Comparison of ENCODE assay signal across 17 cellular contexts in genomic region chr3:192947421-192947820, GRCh38. TPM values are rescaled to one million over a fixed set of nuclear protein-coding genes. Genes with fewer than 3 reads are reported as not detected.
DNase-seq lines count a peak whose midpoint lies in the region; ATAC-seq and TF ChIP-seq lines count a peak whose summit lies in the region.
"Had no signal": no experiment of that assay in that cellular context is flagged by ENCODE, and none has a peak within 500 bp of the region (broad histone marks: within the 10 kb centered on the region; RNA-seq: fewer than 3 reads in every experiment).

No MANE protein-coding gene starts in this region.

- CTCF ChIA-PET in IMR-90 (lab: Yijun Ruan, JAX) = no interaction called here

- POLR2A ChIA-PET in IMR-90 (lab: Charles Lee; ENCODE audit: unreplicated experiment) = interaction anchor here (0.6 kb wide), 1 partner anchor 11 kb away, joined by 3 read pairs; no protein-coding TSS in a partner anchor

- no peak for TF ChIP-seq RAD21 in IMR-90 (IDR thresholded peaks at IDR 0.05; ENCODE audit: low read length)

- dilution Hi-C loops in IMR-90 (cut with HindIII; ENCODE audit: low sequenced_read_pairs, unreplicated experiment) = no loop called here

- H3K4me1 ChIP-seq in IMR-90 (ENCODE audit: control insufficient read depth, insufficient read depth, low read length) = no peaks in the 10 kb centered on the region
- H3K4me1 ChIP-seq: A549, Caco-2 had no signal

- in situ Hi-C loops in IMR-90 (cut with MboI; ENCODE audit: low sequenced_read_pairs) (no loop called here), brain microvascular endothelial cell (cut with HindIII; ENCODE audit: low pct_ligation_motif_present, low sequenced_read_pairs) (no loop called here)

- peaks cover 4% of the 10 kb centered on the region; the same call in 1 of the 2 replicates for H3K9me1 ChIP-seq in IMR-90 (ENCODE audit: insufficient read depth, low read length)

- no peak for TF ChIP-seq POLR2A in IMR-90 (IDR thresholded peaks at IDR 0.05; ENCODE audit: low read depth, low read length)

- no peak overlapping the region for H2BK120ac ChIP-seq in IMR-90 (ENCODE audit: low read depth, low read length)

- no peaks in the 10 kb centered on the region for H4K20me1 ChIP-seq in IMR-90 (ENCODE audit: insufficient read depth, low read length)

- H2AK9ac ChIP-seq in IMR-90 (replicated peaks; ENCODE audit: low read depth, low read length, poor library complexity) = no peak overlapping the region

- no peak overlapping the region for H3K9ac ChIP-seq in IMR-90 (ENCODE audit: low read depth, low read length)

- H3K79me1 ChIP-seq in IMR-90 (ENCODE audit: low read depth in 1 of 2, low read length in 2 of 2) = no peaks in the 10 kb centered on the region

- H2BK20ac ChIP-seq in IMR-90 (ENCODE audit: low read depth, low read length) = no peak overlapping the region

- no peak overlapping the region for H4K8ac ChIP-seq in IMR-90 (ENCODE audit: low read depth in 2 of 2, low read length in 2 of 2)

- intact Hi-C loops in IMR-90 (cut with micrococcal nuclease) = no loop called here

- H2AK5ac ChIP-seq in IMR-90 (ENCODE audit: low read depth, low read length) = no peak overlapping the region

- H3K4me2 ChIP-seq in IMR-90 (ENCODE audit: low read depth, low read length) = no peak overlapping the region
- H3K4me2 ChIP-seq: A549 had no signal

- no peak overlapping the region for H4K91ac ChIP-seq in IMR-90 (ENCODE audit: insufficient read depth, low read depth, low read length)

- ATAC-seq in IMR-90 (ENCODE audit: low read depth) = no peak
- ATAC-seq: A549 had no signal

- no peak overlapping the region for H3K18ac ChIP-seq in IMR-90 (ENCODE audit: low read depth, low read length)

- peak; percentile 14 for DNase-seq in DMS 273 (lab: John Stamatoyannopoulos, UW; ENCODE audit: unreplicated experiment)
- DNase-seq in DMS 273 treated with DMSO at 0.1 percent for 48 hours (lab: John Stamatoyannopoulos, UW) = no peak
- DNase-seq in NCI-H82 (lab: John Stamatoyannopoulos, UW) = peak; percentile 65
- DNase-seq in NCI-H82 treated with DMSO at 0.1 percent for 48 hours (lab: John Stamatoyannopoulos, UW; ENCODE audit: unreplicated experiment) = no peak
- DNase-seq in IMR-90 = peak; percentile 10
- peak; percentile 14 for DNase-seq in fibroblast of the conjunctiva (ENCODE audit: low read depth)
- no peak for DNase-seq in NOMO-1 (lab: John Stamatoyannopoulos, UW; ENCODE audit: unreplicated experiment in 2 of 2)
- DNase-seq in brain microvascular endothelial cell = no peak
- DNase-seq: AML-193; Caco-2; CD4-positive, alpha-beta T cell; DMS79 treated with DMSO at 0.1 percent for 48 hours; EL had no signal

- H3K4me3 ChIP-seq in IMR-90 (ENCODE audit: insufficient read depth, low read depth, low read length) (no peak overlapping the region), brain microvascular endothelial cell (ENCODE audit: low read depth, low read length) (no peak overlapping the region)
- H3K4me3 ChIP-seq: A549, HAP-1 had no signal

- no CpG with 5 or more reads among the region's 1 CpG for WGBS in IMR-90 (ENCODE audit: extremely low coverage in 2 of 2, insufficient read length in 1 of 2), 2 experiments

- no peak overlapping the region for H3K23ac ChIP-seq in IMR-90 (ENCODE audit: low read depth, low read length)

- no peak overlapping the region for H3K27ac ChIP-seq in IMR-90 (ENCODE audit: insufficient read depth, low read length)
- H3K27ac ChIP-seq in brain microvascular endothelial cell = no peak overlapping the region
- H3K27ac ChIP-seq: 22Rv1, A549, C4-2B had no signal

- H3K27me3 ChIP-seq in IMR-90 (ENCODE audit: control insufficient read depth, insufficient read depth, low read length) = 0 out of 2 replicates have a peak, but pooled peaks cover 2% of the 10 kb centered on the region
- no peaks in the 10 kb centered on the region for H3K27me3 ChIP-seq in brain microvascular endothelial cell (replicated peaks)

- no peak overlapping the region for H3K4ac ChIP-seq in IMR-90 (ENCODE audit: low read depth, low read length)

- no peaks in the 10 kb centered on the region for H3K36me3 ChIP-seq in IMR-90 (ENCODE audit: control insufficient read depth, insufficient read depth, low read length)
- no peaks in the 10 kb centered on the region for H3K36me3 ChIP-seq in brain microvascular endothelial cell (replicated peaks)
- H3K36me3 ChIP-seq: HAP-1 had no signal

- no peak overlapping the region for H2AFZ ChIP-seq in IMR-90 (replicated peaks; ENCODE audit: low read length, poor library complexity)

- TF ChIP-seq CTCF in IMR-90 (conservative IDR thresholded peaks at IDR 0.05; ENCODE audit: low read depth, low read length) (no peak), brain microvascular endothelial cell (IDR thresholded peaks at IDR 0.05; ENCODE audit: low read depth, low read length, missing control alignments) (no peak)

- H3K9me3 ChIP-seq in IMR-90 (ENCODE audit: control insufficient read depth, insufficient read depth, low read length) = peaks cover 2% of the 10 kb centered on the region; the same call in 1 of the 2 replicates
- H3K9me3 ChIP-seq: A549, Caco-2, HAP-1 had no signal

- H2BK5ac ChIP-seq in IMR-90 (ENCODE audit: low read depth, low read length, poor library complexity, severe bottlenecking) = no peak overlapping the region

- H4K5ac ChIP-seq in IMR-90 (ENCODE audit: low read depth, low read length) = no peak overlapping the region

- H2BK15ac ChIP-seq in IMR-90 (ENCODE audit: low read depth, low read length) = no peak overlapping the region

- no TSS peak for BruUV-seq in IMR-90 (replicated peaks; lab: Mats Ljungman, UMichigan)

- H3K14ac ChIP-seq in IMR-90 (replicated peaks; ENCODE audit: low read depth, low read length) = no peak overlapping the region

- no peak overlapping the region for H3K56ac ChIP-seq in IMR-90 (ENCODE audit: extremely low read depth, insufficient read depth, low read length)

TF ChIP-seq in IMR-90, 13 proteins besides CTCF, POLR2A, EP300 and RAD21:
- no peak for TF ChIP-seq ELK1 (IDR thresholded peaks at IDR 0.05; ENCODE audit: borderline replicate concordance, low read depth, low read length)
- no peak for TF ChIP-seq CEBPB (IDR thresholded peaks at IDR 0.05; ENCODE audit: low read depth, low read length)
- TF ChIP-seq BHLHE40 (IDR thresholded peaks at IDR 0.05; ENCODE audit: low read depth, low read length) = no peak
- no peak for TF ChIP-seq MXI1 (IDR thresholded peaks at IDR 0.05; ENCODE audit: borderline replicate concordance, low read depth, low read length)
- no peak for TF ChIP-seq MAZ (IDR thresholded peaks at IDR 0.05; ENCODE audit: borderline replicate concordance, low read depth, low read length)
- TF ChIP-seq USF2 (IDR thresholded peaks at IDR 0.05; ENCODE audit: low read depth, low read length) = no peak
- TF ChIP-seq FOS (IDR thresholded peaks at IDR 0.05; ENCODE audit: low read depth, low read length) = no peak
- TF ChIP-seq SMC3 (IDR thresholded peaks at IDR 0.05; ENCODE audit: low read depth, low read length) = no peak
- no peak for TF ChIP-seq RCOR1 (IDR thresholded peaks at IDR 0.05; ENCODE audit: insufficient replicate concordance, low read length)
- TF ChIP-seq MAFK (IDR thresholded peaks at IDR 0.05; ENCODE audit: low read depth, low read length) = no peak
- TF ChIP-seq NFE2L2 (IDR thresholded peaks at IDR 0.05; ENCODE audit: low read depth, low read length) = no peak
- no peak for TF ChIP-seq CHD1 (IDR thresholded peaks at IDR 0.05; ENCODE audit: low read depth, low read length)
- TF ChIP-seq RFX5 (IDR thresholded peaks at IDR 0.05; ENCODE audit: low read depth, low read length) = no peak

RNA-seq across cellular contexts. Expression of gene MB21D2, which starts 29.8 kb away (rescaled TPM):
- 44.8 and 46.4 TPM in 2 replicates for total RNA-seq in IMR-90 (2012; rRNA removed)
- 13.6 and 14.6 TPM in 2 replicates for polyA plus RNA-seq in IMR-90 (2012; rRNA removed)
- 8.7 and 9.0 TPM in 2 replicates for polyA plus RNA-seq in IMR-90 (2012; cell fraction: cytosol; rRNA removed)
- 7.6 and 8.1 TPM in 2 replicates for polyA plus RNA-seq in IMR-90 (2012; cell fraction: nucleus; rRNA removed; ENCODE audit: low replicate concordance)

Comparison
In these comparisons a context has a peak if more than half of its experiments do, and no peak if none do; other contexts are left out.
1. DNase-seq: peak in DMS 273 (single experiment), NCI-H82 (single experiment), IMR-90 (single experiment) and fibroblast of the conjunctiva (single experiment); none in DMS 273 treated with DMSO at 0.1 percent for 48 hours (single experiment), NCI-H82 treated with DMSO at 0.1 percent for 48 hours (single experiment), NOMO-1 (0 of 2) and brain microvascular endothelial cell (single experiment).